In genomic region chr6:5051394-5051793, GRCh38 we compare ENCODE assay signal across 27 cellular contexts. TPM values are rescaled to one million over a fixed set of nuclear protein-coding genes. Genes with fewer than 3 reads are reported as not detected.
"Had no signal": no experiment of that assay in that cellular context is flagged by ENCODE, and none has a peak within 500 bp of the region (broad histone marks: within the 10 kb centered on the region; RNA-seq: fewer than 3 reads in every experiment).

No MANE protein-coding gene starts in this region.

- ATAC-seq: left ventricle myocardium superior; lower lobe of right lung; natural killer cell; psoas muscle; right cardiac atrium; stimulated activated memory B cell treated with anti-CD40 and anti-IgM and Interleukin-4, amounts not matched to agents 10 μg/mL and 1 μg/mL and 100 μg/mL, for 72 hours had no signal

- H3K27ac Mint-ChIP-seq: dendritic cell treated with granulocyte-macrophage colony-stimulating factor and Interleukin-4, amounts not matched to agents 40 ng/mL and 50 ng/mL, for 4 days; endodermal cell; natural killer cell; stimulated activated memory B cell treated with anti-CD40 and anti-IgM and Interleukin-4, amounts not matched to agents 10 μg/mL and 1 μg/mL and 100 μg/mL, for 72 hours; stimulated activated naive CD8-positive, alpha-beta T cell treated with anti-CD3 and anti-CD28 coated beads, Interleukin-15, Interleukin-2, amounts not matched to agents 100 ng/mL and 50 ng/mL, for 24 hours had no signal

- H3K4me1 Mint-ChIP-seq: endodermal cell; natural killer cell; stimulated activated memory B cell treated with anti-CD40 and anti-IgM and Interleukin-4, amounts not matched to agents 10 μg/mL and 1 μg/mL and 100 μg/mL, for 72 hours had no signal

- H3K27me3 Mint-ChIP-seq: dendritic cell treated with granulocyte-macrophage colony-stimulating factor and Interleukin-4, amounts not matched to agents 40 ng/mL and 50 ng/mL, for 4 days had no signal

- H3K36me3 ChIP-seq: esophagus squamous epithelium, lower lobe of right lung, ovary, thoracic aorta, upper lobe of left lung had no signal

- H3K27me3 ChIP-seq: esophagus squamous epithelium, ovary, spleen, tibial nerve, upper lobe of left lung had no signal

- DNase-seq: effector CD8-positive, alpha-beta T cell; endodermal cell; erythroblast; esophagus squamous epithelium; left ventricle myocardium superior; lower lobe of right lung; natural killer cell; occipital lobe; ovary; posterior cingulate gyrus; psoas muscle; right cardiac atrium; spleen; stimulated activated CD4-positive, alpha-beta T cell treated with anti-CD3 and anti-CD28 coated beads, Interleukin-4, amount 100 ng/mL, for 4 hours; upper lobe of left lung had no signal

- H3K4me3 ChIP-seq: esophagus squamous epithelium, lower lobe of right lung, ovary, psoas muscle, skin epidermis, spleen, thoracic aorta, tibial nerve, upper lobe of left lung had no signal

- H3K4me1 ChIP-seq: esophagus squamous epithelium, lower lobe of right lung, psoas muscle, tibial nerve had no signal

- H3K4me3 Mint-ChIP-seq: dendritic cell treated with granulocyte-macrophage colony-stimulating factor and Interleukin-4, amounts not matched to agents 40 ng/mL and 50 ng/mL, for 4 days; endodermal cell; natural killer cell; stimulated activated memory B cell treated with anti-CD40 and anti-IgM and Interleukin-4, amounts not matched to agents 10 μg/mL and 1 μg/mL and 100 μg/mL, for 72 hours; stimulated activated naive CD8-positive, alpha-beta T cell treated with anti-CD3 and anti-CD28 coated beads, Interleukin-15, Interleukin-2, amounts not matched to agents 100 ng/mL and 50 ng/mL, for 24 hours had no signal

- H3K27ac ChIP-seq: esophagus squamous epithelium, lower lobe of right lung, ovary, psoas muscle, skin epidermis, spleen, thoracic aorta, tibial nerve, upper lobe of left lung had no signal

- FAIRE-seq: colon, endothelial cell of umbilical vein, frontal cortex, keratinocyte, urothelium cell line had no signal

RNA-seq across cellular contexts. Expression of gene PPP1R3G, which starts 33.7 kb away (rescaled TPM):
- total RNA-seq: endodermal cell had no signal
- polyA plus RNA-seq: neural cell had no signal
